15 cellular contexts compared by ENCODE assay signal in genomic region chr10:74947781-74948401, GRCh38.
DNase-seq lines count a peak whose midpoint lies in the region; ATAC-seq and TF ChIP-seq lines count a peak whose summit lies in the region.
"Had no signal": no experiment of that assay in that cellular context is flagged by ENCODE, and none has a peak within 500 bp of the region (broad histone marks: within the 10 kb centered on the region; RNA-seq: fewer than 3 reads in every experiment).

No MANE protein-coding gene starts in this region.

- H2BK15ac ChIP-seq in H9 (ENCODE audit: low read depth, low read length): no peak overlapping the region

- H2BK120ac ChIP-seq in H9 (ENCODE audit: low read depth, low read length, poor library complexity, severe bottlenecking): no peak overlapping the region

- H3K36me3 Mint-ChIP-seq in H9 (ENCODE audit: insufficient read depth in 1 of 3, low read depth in 3 of 3) (no peaks in the 10 kb centered on the region; a peak in 1 of 7 replicates), brain (peaks cover 32% of the 10 kb centered on the region), Caco-2 (ENCODE audit: insufficient read depth, unreplicated experiment) (no peaks in the 10 kb centered on the region)

- H3K4me1 Mint-ChIP-seq in H9 (peaks cover 20 to 23% of the 10 kb centered on the region in 2 experiments), brain (peaks cover 62% of the 10 kb centered on the region), Caco-2 (ENCODE audit: low read depth, unreplicated experiment) (no peaks in the 10 kb centered on the region)

- no peaks in the 10 kb centered on the region for H3K79me1 ChIP-seq in H9 (ENCODE audit: insufficient read depth, low read depth, low read length, poor library complexity, severe bottlenecking)

- no peak overlapping the region for H3K18ac ChIP-seq in H9 (ENCODE audit: insufficient read length, low read depth, low read length)

- no peak overlapping the region for H4K8ac ChIP-seq in H9 (replicated peaks; ENCODE audit: insufficient read length, low read depth, low read length)

- no peaks in the 10 kb centered on the region for H3K79me2 ChIP-seq in H9 (ENCODE audit: insufficient read depth, low read length)

- no peak overlapping the region for H3K14ac ChIP-seq in H9 (ENCODE audit: insufficient read depth, low read length)

- no peak overlapping the region for H4K5ac ChIP-seq in H9 (ENCODE audit: insufficient read length, low read depth, low read length)

- no peak overlapping the region for H2BK20ac ChIP-seq in H9 (ENCODE audit: low read depth, low read length, poor library complexity, severe bottlenecking)

- H3K27me3 Mint-ChIP-seq in H9 (ENCODE audit: low read depth) (no peaks in the 10 kb centered on the region), brain (no peaks in the 10 kb centered on the region), Caco-2 (ENCODE audit: insufficient read depth, unreplicated experiment) (no peaks in the 10 kb centered on the region)
- H3K27me3 Mint-ChIP-seq: activated CD4-positive, alpha-beta T cell treated with anti-CD3 and anti-CD28 coated beads for 36 hours; stimulated activated memory B cell treated with anti-CD40 and anti-IgM and Interleukin-4, amounts not matched to agents 10 μg/mL and 1 μg/mL and 100 μg/mL, for 72 hours had no signal

- no peaks in the 10 kb centered on the region for H3K23me2 ChIP-seq in H9 (ENCODE audit: insufficient read length, low read depth, low read length, poor library complexity, severe bottlenecking)

- POLR2A ChIA-PET in Caco-2 (lab: Charles Lee): no interaction called here

- no peak overlapping the region for H2AK5ac ChIP-seq in H9 (ENCODE audit: insufficient read length, low read length)

- peak overlapping the region; percentile 7; the same call in 1 of the 2 replicates for H3K27ac ChIP-seq in 22Rv1
- no peak overlapping the region for H3K27ac ChIP-seq in H9 (ENCODE audit: insufficient read length, low read depth, low read length)
- H3K27ac ChIP-seq: SJSA1 had no signal

- H3K23ac ChIP-seq in H9 (ENCODE audit: insufficient read length, low read depth, low read length): no peak overlapping the region

- WGBS in H9 (ENCODE audit: extremely low coverage, insufficient read length, low lambda C conversion rate): no CpG with 5 or more reads among the region's 1 CpG

- H3K9me3 Mint-ChIP-seq in H9 (no peaks in the 10 kb centered on the region), brain (peaks cover 0 to 9% (median 0%) of the 10 kb centered on the region in 5 experiments), Caco-2 (ENCODE audit: unreplicated experiment) (no peaks in the 10 kb centered on the region)
- H3K9me3 Mint-ChIP-seq: stimulated activated memory B cell treated with anti-CD40 and anti-IgM and Interleukin-4, amounts not matched to agents 10 μg/mL and 1 μg/mL and 100 μg/mL, for 72 hours had no signal

- no peak overlapping the region for H3K56ac ChIP-seq in H9 (ENCODE audit: insufficient read length, low read depth, low read length)

- BruUV-seq in Caco-2 (replicated peaks; lab: Mats Ljungman, UMichigan): no TSS peak

- no peaks in the 10 kb centered on the region for H4K20me1 ChIP-seq in H9 (ENCODE audit: control insufficient read depth, insufficient read depth, insufficient read length)

- no peak overlapping the region for H3T11ph ChIP-seq in H9 (ENCODE audit: low read length)

- H2AFZ ChIP-seq in H9 (ENCODE audit: low read length): no peak overlapping the region

- H3K36me3 ChIP-seq in Caco-2 (ENCODE audit: control insufficient read depth, insufficient read depth, low read length): no peaks in the 10 kb centered on the region
- H3K36me3 ChIP-seq: SJSA1 had no signal

- H4K91ac ChIP-seq in H9 (ENCODE audit: insufficient read length, low read depth, low read length): no peak overlapping the region

- H3K9me3 ChIP-seq in H9 (ENCODE audit: control insufficient read depth, low read depth, low read length) (no peaks in the 10 kb centered on the region), Caco-2 (no peaks in the 10 kb centered on the region)
- H3K9me3 ChIP-seq: SJSA1 had no signal

- DNase-seq in H9 (no peak), NCI-H2227 (lab: John Stamatoyannopoulos, UW; ENCODE audit: unreplicated experiment) (peak; percentile 47), A172 (ENCODE audit: low spot score) (no peak), Caco-2 (no peak)
- DNase-seq in stimulated activated naive CD8-positive, alpha-beta T cell treated with anti-CD3 and anti-CD28 coated beads, Interleukin-15, Interleukin-2, amounts not matched to agents 100 U/mL and 50 U/mL, for 24 hours: no peak
- DNase-seq: activated CD4-positive, alpha-beta T cell treated with anti-CD3 and anti-CD28 coated beads for 36 hours; islet precursor cell; nucleus accumbens; stimulated activated CD4-positive, alpha-beta T cell treated with anti-CD3 and anti-CD28 coated beads, Interleukin-15, amount 100 ng/mL, for 24 hours had no signal

- H3K4me3 Mint-ChIP-seq in H9 (no peak overlapping the region), brain (peak overlapping the region in 1 of 5 experiments; percentile 17), Caco-2 (ENCODE audit: unreplicated experiment) (no peak overlapping the region)
- H3K4me3 Mint-ChIP-seq: activated CD4-positive, alpha-beta T cell treated with anti-CD3 and anti-CD28 coated beads for 36 hours; stimulated activated memory B cell treated with anti-CD40 and anti-IgM and Interleukin-4, amounts not matched to agents 10 μg/mL and 1 μg/mL and 100 μg/mL, for 72 hours had no signal

- TF ChIP-seq CTCF in 22Rv1 (IDR thresholded peaks at IDR 0.05) (no peak), H9 (conservative IDR thresholded peaks at IDR 0.05) (no peak), brain (conservative IDR thresholded peaks at IDR 0.05) (no peak), Caco-2 (IDR thresholded peaks at IDR 0.05; ENCODE audit: insufficient read depth in 1 of 2, low read depth in 1 of 2, low read length in 1 of 2, severe bottlenecking in 1 of 2, unreplicated experiment in 1 of 2) (no peak)

- intact Hi-C loops in Caco-2 (cut with micrococcal nuclease; ENCODE audit: unreplicated experiment): no loop called here

- H3K4me3 ChIP-seq in Caco-2 (ENCODE audit: low read depth, low read length): no peak overlapping the region
- H3K4me3 ChIP-seq: SJSA1 had no signal

- ATAC-seq in GM21723 (IDR thresholded peaks at IDR 0.05; ENCODE audit: unreplicated experiment): no peak
- no peak for ATAC-seq in stimulated activated naive CD8-positive, alpha-beta T cell treated with anti-CD3 and anti-CD28 coated beads, Interleukin-15, Interleukin-2, amounts not matched to agents 100 U/mL and 50 U/mL, for 24 hours
- ATAC-seq: activated CD4-positive, alpha-beta T cell treated with anti-CD3 and anti-CD28 coated beads for 36 hours; HCT116; stimulated activated memory B cell treated with anti-CD40 and anti-IgM and Interleukin-4, amounts not matched to agents 10 μg/mL and 1 μg/mL and 100 μg/mL, for 72 hours had no signal

- no peak overlapping the region for H3K4ac ChIP-seq in H9 (ENCODE audit: low read depth, low read length)

- no peak overlapping the region for H3K9ac ChIP-seq in H9 (ENCODE audit: extremely low read depth, insufficient read length, low read length)

- CTCF ChIA-PET in Caco-2 (lab: Charles Lee): no interaction called here

- no peaks in the 10 kb centered on the region for H3K27me3 ChIP-seq in H9 (ENCODE audit: insufficient read depth, low read length)
- no peaks in the 10 kb centered on the region for H3K27me3 ChIP-seq in Caco-2 (replicated peaks; ENCODE audit: control insufficient read depth, insufficient read depth, low read length)
- H3K27me3 ChIP-seq: SJSA1 had no signal

- H2BK12ac ChIP-seq in H9 (ENCODE audit: insufficient read length, low read depth, low read length): no peak overlapping the region

- H2BK5ac ChIP-seq in H9 (ENCODE audit: insufficient read length, low read length): no peak overlapping the region

- H3K4me1 ChIP-seq in H9 (ENCODE audit: insufficient read depth, low read length) (no peaks in the 10 kb centered on the region), Caco-2 (peaks cover 7% of the 10 kb centered on the region)

- H3K4me2 ChIP-seq in H9 (ENCODE audit: insufficient read depth, insufficient read length, low read length): no peak overlapping the region

- peak overlapping the region in 2 of 3 experiments; percentile 9 to 75; a peak in 3 of 7 replicates for H3K27ac Mint-ChIP-seq in H9
- H3K27ac Mint-ChIP-seq in brain: peak overlapping the region in 4 of 5 experiments; percentile 27 to 85 (median 58)
- H3K27ac Mint-ChIP-seq in Caco-2 (ENCODE audit: unreplicated experiment): no peak overlapping the region
- H3K27ac Mint-ChIP-seq: activated CD4-positive, alpha-beta T cell treated with anti-CD3 and anti-CD28 coated beads for 36 hours; stimulated activated memory B cell treated with anti-CD40 and anti-IgM and Interleukin-4, amounts not matched to agents 10 μg/mL and 1 μg/mL and 100 μg/mL, for 72 hours had no signal
